8 cellular contexts compared by ENCODE assay signal in the genomic region with DNA sequence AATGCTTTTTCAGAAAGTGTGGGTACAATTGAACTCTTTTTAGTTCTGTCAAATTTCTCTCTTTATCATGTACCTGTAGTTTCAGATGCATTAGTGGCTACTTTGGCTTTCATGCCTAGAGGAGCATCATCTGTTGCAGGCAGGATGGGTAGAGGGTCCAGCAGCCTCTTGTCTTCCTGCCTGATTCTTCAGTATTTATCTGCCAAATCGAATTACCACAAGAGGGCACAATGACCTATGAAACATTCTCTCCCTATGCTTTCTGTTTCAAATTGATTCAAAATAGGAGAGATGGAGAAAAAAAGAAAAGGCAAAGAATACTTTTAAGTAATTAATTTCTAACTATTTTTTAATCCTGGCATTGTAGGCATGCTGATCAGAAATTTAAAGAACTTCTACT.
A peak's percentile ranks its signal among the peaks of the same experiment; 100 is the strongest.
DNase-seq lines count a peak whose midpoint lies in the region; ATAC-seq and TF ChIP-seq lines count a peak whose summit lies in the region.

No MANE protein-coding gene starts in this region.

- H4K20me1 ChIP-seq in DND-41 (ENCODE audit: insufficient read depth, low read length) (no peaks in the 10 kb centered on the region), PC-3 (ENCODE audit: low read length) (no peaks in the 10 kb centered on the region)

- intact Hi-C loops in PC-3 (cut with micrococcal nuclease): loop anchor here (2.0 to 5.0 kb wide), 3 partner anchors 137 to 1751 kb away; no protein-coding TSS in a partner anchor

- H3K9me3 ChIP-seq in DND-41 (ENCODE audit: insufficient read depth, low read length, severe bottlenecking) (no peaks in the 10 kb centered on the region), PC-3 (ENCODE audit: low read length) (no peaks in the 10 kb centered on the region)

- no peaks in the 10 kb centered on the region for H3K9me2 ChIP-seq in PC-3 (replicated peaks; ENCODE audit: low read length)

- H3K9ac ChIP-seq in DND-41 (ENCODE audit: low read depth, low read length) (no peak overlapping the region), PC-3 (ENCODE audit: low read length) (no peak overlapping the region)

- no peaks in the 10 kb centered on the region for H3F3A ChIP-seq in PC-3 (ENCODE audit: low read length, unreplicated experiment)

- no peak overlapping the region for H3K27ac ChIP-seq in DND-41 (ENCODE audit: low read length)
- no peak overlapping the region for H3K27ac ChIP-seq in PC-3 (ENCODE audit: low read length)

- H3K4me2 ChIP-seq in DND-41 (ENCODE audit: insufficient read depth, low read length) (no peak overlapping the region), PC-3 (ENCODE audit: low read length) (no peak overlapping the region)

- no peaks in the 10 kb centered on the region for H3K36me3 ChIP-seq in DND-41 (ENCODE audit: insufficient read depth, low read length)
- no peaks in the 10 kb centered on the region for H3K36me3 ChIP-seq in PC-3 (ENCODE audit: low read depth, low read length)

- POLR2A ChIA-PET in PC-3 (lab: Charles Lee; ENCODE audit: unreplicated experiment): no interaction called here

- H3K79me2 ChIP-seq in DND-41 (ENCODE audit: insufficient read depth, low read length) (no peaks in the 10 kb centered on the region), PC-3 (ENCODE audit: low read length) (no peaks in the 10 kb centered on the region)

- DNase-seq in DND-41 (no peak), PC-3 (peak; percentile 50), hepatic stellate cell (ENCODE audit: low spot score) (peak; percentile 1), HK-2 (ENCODE audit: unreplicated experiment) (no peak), NCI-H446 (lab: John Stamatoyannopoulos, UW) (no peak)
- no peak for DNase-seq in stimulated activated CD4-positive, alpha-beta T cell treated with anti-CD3 and anti-CD28 coated beads, Interleukin-4, amount 100 ng/mL, for 24 hours

- no TSS peak for BruUV-seq in PC-3 (replicated peaks; lab: Mats Ljungman, UMichigan)

- peak; percentile 56 for TF ChIP-seq CTCF in DND-41 (IDR thresholded peaks at IDR 0.05; ENCODE audit: borderline replicate concordance, extremely low read depth, low read length, poor library complexity, severe bottlenecking)
- peak; percentile 71 for TF ChIP-seq CTCF in PC-3 (conservative IDR thresholded peaks at IDR 0.05; ENCODE audit: low read depth, low read length)

- ATAC-seq in DND-41 (ENCODE audit: insufficient read depth, low read depth) (peak; percentile 69; the same call in 2 of the 3 replicates), GM19452 (IDR thresholded peaks at IDR 0.05; ENCODE audit: unreplicated experiment) (peak; percentile 78), HG03571 (IDR thresholded peaks at IDR 0.05; ENCODE audit: unreplicated experiment) (peak; percentile 68), PC-3 (peak; percentile 59)

- H2AFZ ChIP-seq in DND-41 (ENCODE audit: low read depth, low read length) (no peak overlapping the region), PC-3 (ENCODE audit: low read length) (no peak overlapping the region)

- CTCF ChIA-PET in PC-3 (lab: Charles Lee): no interaction called here

- H3K27me3 ChIP-seq in DND-41 (ENCODE audit: insufficient read depth, low read length, poor library complexity) (peaks cover 3% of the 10 kb centered on the region), PC-3 (ENCODE audit: low read length) (peaks cover 49% of the 10 kb centered on the region)

- H3K4me1 ChIP-seq in DND-41 (ENCODE audit: insufficient read depth, low read length) (no peaks in the 10 kb centered on the region), PC-3 (ENCODE audit: insufficient read depth, low read length) (no peaks in the 10 kb centered on the region)

- H3K4me3 ChIP-seq in DND-41 (ENCODE audit: low read depth in 1 of 2, low read length in 2 of 2): no peak overlapping the region
- H3K4me3 ChIP-seq in PC-3 (ENCODE audit: low read length): no peak overlapping the region

Comparison
In these comparisons a context has a peak if more than half of its experiments do, and no peak if none do; other contexts are left out.
1. DNase-seq: peak in PC-3 (single experiment) and hepatic stellate cell (single experiment); none in DND-41 (single experiment), stimulated activated CD4-positive, alpha-beta T cell treated with anti-CD3 and anti-CD28 coated beads, Interleukin-4, amount 100 ng/mL, for 24 hours (single experiment), HK-2 (single experiment) and NCI-H446 (0 of 2).
2. Peak in every context shown above with its lines, with median percentiles within 50 percentile points of each other: ATAC-seq.